ENCODE assay signal across 2 cellular contexts in genomic region chr16:67865318-67865717, GRCh38.
TF ChIP-seq lines count a peak whose summit lies in the region.

No MANE protein-coding gene starts in this region.

TF ChIP-seq in IMR-90, 13 proteins besides CTCF, POLR2A, EP300 and RAD21:
- TF ChIP-seq MXI1 (IDR thresholded peaks at IDR 0.05; ENCODE audit: borderline replicate concordance, low read depth, low read length) (peak; percentile 89), CEBPB (IDR thresholded peaks at IDR 0.05; ENCODE audit: low read depth, low read length) (no peak), SMC3 (IDR thresholded peaks at IDR 0.05; ENCODE audit: low read depth, low read length) (peak; percentile 52; the same call in 1 of the 2 replicates)

TF ChIP-seq in endothelial cell of umbilical vein, 7 proteins besides CTCF, POLR2A, EP300 and RAD21:
- TF ChIP-seq MYC (IDR thresholded peaks at IDR 0.05; ENCODE audit: low read depth, low read length): peak; percentile 9
- TF ChIP-seq JUN (IDR thresholded peaks at IDR 0.05; ENCODE audit: borderline replicate concordance, insufficient read depth, insufficient read length, low read depth): no peak
- no peak for TF ChIP-seq POLR2AphosphoS5 (IDR thresholded peaks at IDR 0.05; ENCODE audit: insufficient read depth, low read depth, low read length)
- TF ChIP-seq, protein P1, sequence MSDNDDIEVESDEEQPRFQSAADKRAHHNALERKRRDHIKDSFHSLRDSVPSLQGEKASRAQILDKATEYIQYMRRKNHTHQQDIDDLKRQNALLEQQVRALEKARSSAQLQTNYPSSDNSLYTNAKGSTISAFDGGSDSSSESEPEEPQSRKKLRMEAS (IDR thresholded peaks at IDR 0.05; ENCODE audit: insufficient read depth, insufficient read length): peak; percentile 63
- no peak for TF ChIP-seq FOS (IDR thresholded peaks at IDR 0.05; ENCODE audit: borderline replicate concordance, insufficient read depth, low read length)
